Comparison of ENCODE assay signal across 17 cellular contexts in genomic region chr2:95357717-95358280, GRCh38. TPM values are rescaled to one million over a fixed set of nuclear protein-coding genes. Genes with fewer than 3 reads are reported as not detected.
DNase-seq lines count a peak whose midpoint lies in the region; ATAC-seq and TF ChIP-seq lines count a peak whose summit lies in the region.
"Had no signal": no experiment of that assay in that cellular context is flagged by ENCODE, and none has a peak within 500 bp of the region (broad histone marks: within the 10 kb centered on the region; RNA-seq: fewer than 3 reads in every experiment).

No MANE protein-coding gene starts in this region.

- no peaks in the 10 kb centered on the region for H3K27me3 Mint-ChIP-seq in chondrocyte (ENCODE audit: low read depth)
- peaks cover 22% of the 10 kb centered on the region for H3K27me3 Mint-ChIP-seq in type B pancreatic cell
- H3K27me3 Mint-ChIP-seq in activated CD4-positive, alpha-beta memory T cell treated with anti-CD3 and anti-CD28 coated beads, Interleukin-2, amount 10 ng/mL, durations not matched to agents 7 days and 5 days = peaks cover 8% of the 10 kb centered on the region

- DNase-seq in activated effector memory CD4-positive, alpha-beta T cell treated with anti-CD3 and anti-CD28 coated beads, Interleukin-2, amount 50 U/mL, for 16 hours = peak; percentile 56
- no peak for DNase-seq in activated effector memory CD4-positive, alpha-beta T cell treated with Interleukin-2 at 50 U/mL for 16 hours
- DNase-seq in chondrocyte (ENCODE audit: low spot score) (peak; percentile 56), mesenteric fat pad (ENCODE audit: low spot score) (peak; percentile 73), type B pancreatic cell (ENCODE audit: extremely low spot score, unreplicated experiment) (peak; percentile 62), brain microvascular endothelial cell (no peak)
- no peak for DNase-seq in activated CD4-positive, alpha-beta memory T cell treated with anti-CD3 and anti-CD28 coated beads, Interleukin-2, amount 10 ng/mL, durations not matched to agents 7 days and 5 days
- DNase-seq: CD8-positive, alpha-beta memory T cell; DMS79 treated with DMSO at 0.1 percent for 48 hours; GOT3; KBM-7; NCI-H1436 treated with DMSO at 0.1 percent for 48 hours; NCI-H2081 treated with DMSO at 0.1 percent for 48 hours; NCI-H524 had no signal

- H3K4me3 ChIP-seq in brain microvascular endothelial cell (ENCODE audit: low read depth, low read length) = no peak overlapping the region
- H3K4me3 ChIP-seq: BLaER1 treated with 17β-estradiol and CSF1 and Interleukin-3, amounts not matched to agents 10 nM and 100 nM had no signal

- H3K4me1 Mint-ChIP-seq in chondrocyte (ENCODE audit: low read depth) (peaks cover 12% of the 10 kb centered on the region), type B pancreatic cell (ENCODE audit: unreplicated experiment) (no peaks in the 10 kb centered on the region)
- no peaks in the 10 kb centered on the region for H3K4me1 Mint-ChIP-seq in activated CD4-positive, alpha-beta memory T cell treated with anti-CD3 and anti-CD28 coated beads, Interleukin-2, amount 10 ng/mL, durations not matched to agents 7 days and 5 days
- H3K4me1 Mint-ChIP-seq: CD8-positive, alpha-beta memory T cell had no signal

- H3K4me3 Mint-ChIP-seq in chondrocyte (ENCODE audit: unreplicated experiment) = no peak overlapping the region
- H3K4me3 Mint-ChIP-seq in type B pancreatic cell = no peak overlapping the region
- no peak overlapping the region for H3K4me3 Mint-ChIP-seq in activated CD4-positive, alpha-beta memory T cell treated with anti-CD3 and anti-CD28 coated beads, Interleukin-2, amount 10 ng/mL, durations not matched to agents 7 days and 5 days
- H3K4me3 Mint-ChIP-seq: CD8-positive, alpha-beta memory T cell had no signal

- no peak for ATAC-seq in GM18873 (IDR thresholded peaks at IDR 0.05; ENCODE audit: low FRiP score, unreplicated experiment)
- ATAC-seq: Right ventricle myocardium inferior had no signal

- no peak overlapping the region for H3K27ac Mint-ChIP-seq in chondrocyte (ENCODE audit: unreplicated experiment)
- no peak overlapping the region for H3K27ac Mint-ChIP-seq in type B pancreatic cell
- H3K27ac Mint-ChIP-seq in activated CD4-positive, alpha-beta memory T cell treated with anti-CD3 and anti-CD28 coated beads, Interleukin-2, amount 10 ng/mL, durations not matched to agents 7 days and 5 days = no peak overlapping the region
- H3K27ac Mint-ChIP-seq: CD8-positive, alpha-beta memory T cell had no signal

- CTCF ChIA-PET in activated CD4-positive, alpha-beta memory T cell treated with anti-CD3 and anti-CD28 coated beads, Interleukin-2, amount 10 ng/mL, durations not matched to agents 7 days and 5 days (lab: Charles Lee) = no interaction called here

- TF ChIP-seq CTCF in chondrocyte (IDR thresholded peaks at IDR 0.05) (no peak), type B pancreatic cell (conservative IDR thresholded peaks at IDR 0.05) (no peak), brain microvascular endothelial cell (IDR thresholded peaks at IDR 0.05; ENCODE audit: low read depth, low read length, missing control alignments) (no peak)

- H3K9me3 Mint-ChIP-seq in chondrocyte (ENCODE audit: low read depth) = peaks cover 6% of the 10 kb centered on the region
- H3K9me3 Mint-ChIP-seq in type B pancreatic cell = no peaks in the 10 kb centered on the region
- H3K9me3 Mint-ChIP-seq in activated CD4-positive, alpha-beta memory T cell treated with anti-CD3 and anti-CD28 coated beads, Interleukin-2, amount 10 ng/mL, durations not matched to agents 7 days and 5 days = no peaks in the 10 kb centered on the region

- H3K27ac ChIP-seq in brain microvascular endothelial cell = no peak overlapping the region
- H3K27ac ChIP-seq: BLaER1 treated with 17β-estradiol and CSF1 and Interleukin-3, amounts not matched to agents 10 nM and 100 nM had no signal

- H3K36me3 Mint-ChIP-seq in chondrocyte (ENCODE audit: low read depth) (no peaks in the 10 kb centered on the region), type B pancreatic cell (no peaks in the 10 kb centered on the region)
- H3K36me3 Mint-ChIP-seq in activated CD4-positive, alpha-beta memory T cell treated with anti-CD3 and anti-CD28 coated beads, Interleukin-2, amount 10 ng/mL, durations not matched to agents 7 days and 5 days (ENCODE audit: low read depth) = no peaks in the 10 kb centered on the region
- H3K36me3 Mint-ChIP-seq: CD8-positive, alpha-beta memory T cell had no signal

- H3K36me3 ChIP-seq in brain microvascular endothelial cell (replicated peaks) = no peaks in the 10 kb centered on the region
- H3K36me3 ChIP-seq: BLaER1 treated with 17β-estradiol and CSF1 and Interleukin-3, amounts not matched to agents 10 nM and 100 nM had no signal

- no peaks in the 10 kb centered on the region for H3K27me3 ChIP-seq in brain microvascular endothelial cell (replicated peaks)
- H3K27me3 ChIP-seq: BLaER1 treated with 17β-estradiol and CSF1 and Interleukin-3, amounts not matched to agents 10 nM and 100 nM had no signal

- in situ Hi-C loops in brain microvascular endothelial cell (cut with HindIII; ENCODE audit: low pct_ligation_motif_present, low sequenced_read_pairs) = no loop called here

- POLR2A ChIA-PET in activated CD4-positive, alpha-beta memory T cell treated with anti-CD3 and anti-CD28 coated beads, Interleukin-2, amount 10 ng/mL, durations not matched to agents 7 days and 5 days (lab: Charles Lee) = no interaction called here

RNA-seq across cellular contexts. Expression of gene FAHD2A, which starts 44.7 kb away (rescaled TPM):
- total RNA-seq in chondrocyte (23.9 to 30.4 TPM (median 27.4 TPM) in 3 replicates), mesenteric fat pad (18.5 TPM), type B pancreatic cell (ENCODE audit: low replicate concordance) (23.4 and 39.2 TPM in 2 replicates)
- total RNA-seq in activated CD4-positive, alpha-beta memory T cell treated with anti-CD3 and anti-CD28 coated beads, Interleukin-2, amount 10 ng/mL, durations not matched to agents 7 days and 5 days = 10 to 100 TPM; 35.8 to 37.3 TPM

Comparison
In these comparisons a context has a peak if more than half of its experiments do, and no peak if none do; other contexts are left out.
1. DNase-seq: peak in activated effector memory CD4-positive, alpha-beta T cell treated with anti-CD3 and anti-CD28 coated beads, Interleukin-2, amount 50 U/mL, for 16 hours (single experiment), chondrocyte (single experiment), mesenteric fat pad (single experiment) and type B pancreatic cell (single experiment); none in activated effector memory CD4-positive, alpha-beta T cell treated with Interleukin-2 at 50 U/mL for 16 hours (single experiment), brain microvascular endothelial cell (single experiment) and activated CD4-positive, alpha-beta memory T cell treated with anti-CD3 and anti-CD28 coated beads, Interleukin-2, amount 10 ng/mL, durations not matched to agents 7 days and 5 days (single experiment).